Comparison of ENCODE assay signal across 19 cellular contexts in the genomic region with DNA sequence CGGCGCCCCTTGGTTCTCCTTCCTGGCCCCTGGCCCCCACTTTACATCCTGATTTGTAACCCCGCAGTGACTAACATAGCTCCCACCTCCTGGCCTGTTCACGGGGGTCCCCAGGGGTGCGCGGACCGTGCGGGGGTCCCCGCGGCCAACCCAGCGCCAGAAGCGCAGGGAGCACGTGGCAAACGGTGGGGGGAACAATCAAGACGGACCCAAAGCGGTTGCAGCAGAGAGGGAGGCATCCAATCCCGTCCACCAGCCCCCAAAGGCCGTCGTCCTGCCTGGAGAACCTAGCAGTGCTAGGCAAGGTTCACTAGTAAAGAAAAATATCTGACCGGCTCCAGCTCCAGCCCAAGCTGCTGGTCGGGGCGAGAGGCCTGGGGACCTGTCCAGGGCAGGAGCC.
DNase-seq lines count a peak whose midpoint lies in the region; ATAC-seq and TF ChIP-seq lines count a peak whose summit lies in the region.
"Had no signal": no experiment of that assay in that cellular context is flagged by ENCODE, and none has a peak within 500 bp of the region (broad histone marks: within the 10 kb centered on the region; RNA-seq: fewer than 3 reads in every experiment).

No MANE protein-coding gene starts in this region.

- no peaks in the 10 kb centered on the region for H3K79me2 ChIP-seq in mesendoderm (ENCODE audit: control insufficient read depth, insufficient read depth, low read length)

- DNase-seq in H7 (peak; percentile 49), coronary artery (ENCODE audit: low spot score) (no peak), mesendoderm (peak; percentile 28), testis (no peak), DMS53 treated with DMSO at 0.1 percent for 48 hours (lab: John Stamatoyannopoulos, UW; ENCODE audit: unreplicated experiment) (no peak), GDM1 (lab: John Stamatoyannopoulos, UW) (no peak)
- DNase-seq in activated naive CD4-positive, alpha-beta T cell treated with anti-CD3 and anti-CD28 coated beads, Interleukin-2, amount 50 U/mL, for 72 hours (ENCODE audit: low spot score in 2 of 2) = no peak
- DNase-seq: activated effector memory CD4-positive, alpha-beta T cell treated with anti-CD3 and anti-CD28 coated beads, Interleukin-2, amount 50 U/mL, for 16 hours; HFFc6; NCI-H146; NCI-H2227 treated with DMSO at 0.1 percent for 48 hours; right lobe of liver; stimulated activated naive CD4-positive, alpha-beta T cell; T1000 had no signal

- no peak overlapping the region for H3K27ac Mint-ChIP-seq in activated naive CD4-positive, alpha-beta T cell treated with anti-CD3 and anti-CD28 coated beads, Interleukin-2, amount 50 U/mL, for 72 hours
- H3K27ac Mint-ChIP-seq: HFFc6 had no signal

- no peaks in the 10 kb centered on the region for H3K27me3 ChIP-seq in H7 (ENCODE audit: control insufficient read depth, insufficient read depth, low read length)
- H3K27me3 ChIP-seq in mesendoderm (ENCODE audit: insufficient read depth, low read length, poor library complexity) = no peaks in the 10 kb centered on the region
- no peaks in the 10 kb centered on the region for H3K27me3 ChIP-seq in testis
- H3K27me3 ChIP-seq: adrenal gland, cardiac muscle cell, left lung, right lobe of liver had no signal

- H3K27ac ChIP-seq in coronary artery (no peak overlapping the region), mesendoderm (ENCODE audit: low read depth, low read length) (no peak overlapping the region), testis (peak overlapping the region in 1 of 2 donors; percentile 50)
- H3K27ac ChIP-seq: cardiac muscle cell, left lung, right lobe of liver, SK-N-MC had no signal

- no peak overlapping the region for H3K4me2 ChIP-seq in mesendoderm (ENCODE audit: low read length)

- H2BK120ac ChIP-seq in mesendoderm (ENCODE audit: low read depth, low read length) = no peak overlapping the region

- H3K4me3 ChIP-seq in H7 (ENCODE audit: insufficient read depth, low read depth, low read length) = no peak overlapping the region
- H3K4me3 ChIP-seq in coronary artery = peak overlapping the region; percentile 44
- no peak overlapping the region for H3K4me3 ChIP-seq in mesendoderm (ENCODE audit: low read length)
- H3K4me3 ChIP-seq in testis = peak overlapping the region; percentile 16 to 52
- H3K4me3 ChIP-seq: cardiac muscle cell, left lung, right lobe of liver, SK-N-MC had no signal

- peak overlapping the region; percentile 15 for H3K18ac ChIP-seq in mesendoderm (ENCODE audit: low read length)

- H3K9me3 ChIP-seq in testis = no peaks in the 10 kb centered on the region
- H3K9me3 ChIP-seq: adrenal gland, right lobe of liver had no signal

- H3K36me3 Mint-ChIP-seq in activated naive CD4-positive, alpha-beta T cell treated with anti-CD3 and anti-CD28 coated beads, Interleukin-2, amount 50 U/mL, for 72 hours = peaks cover 16 to 21% of the 10 kb centered on the region in 2 donors

- H3K9me3 Mint-ChIP-seq in activated naive CD4-positive, alpha-beta T cell treated with anti-CD3 and anti-CD28 coated beads, Interleukin-2, amount 50 U/mL, for 72 hours = peaks cover 0 to 7% of the 10 kb centered on the region in 2 donors
- H3K9me3 Mint-ChIP-seq: HFFc6 had no signal

- H3K23ac ChIP-seq in mesendoderm (ENCODE audit: low read length) = no peak overlapping the region

- WGBS in mesendoderm (ENCODE audit: extremely low coverage, insufficient coverage, low lambda C conversion rate) = no CpG with 5 or more reads among the region's 22 CpGs
- WGBS in testis, 2 donors = 35 to 46% methylated on average over 7 to 20 of the region's 22 CpGs

- H3K4ac ChIP-seq in mesendoderm (ENCODE audit: low read depth, low read length) = peak overlapping the region; percentile 22

- no peak overlapping the region for H2BK15ac ChIP-seq in mesendoderm (replicated peaks; ENCODE audit: low read depth)

- peak overlapping the region; percentile 86 for H3K56ac ChIP-seq in mesendoderm (ENCODE audit: low read length)

- no peak for ATAC-seq in activated naive CD4-positive, alpha-beta T cell treated with anti-CD3 and anti-CD28 coated beads, Interleukin-2, amount 50 U/mL, for 72 hours
- ATAC-seq: activated CD4-positive, CD25-positive, alpha-beta regulatory T cell treated with anti-CD3 and anti-CD28 coated beads, Interleukin-2, amount 50 U/mL, for 24 hours had no signal

- H2AK5ac ChIP-seq in mesendoderm (ENCODE audit: low read length) = no peak overlapping the region

- peaks cover 2% of the 10 kb centered on the region for H3K4me1 ChIP-seq in mesendoderm (ENCODE audit: control insufficient read depth, low read depth, low read length)
- H3K4me1 ChIP-seq in testis = no peaks in the 10 kb centered on the region
- H3K4me1 ChIP-seq: right lobe of liver had no signal

- no peak overlapping the region for H4K5ac ChIP-seq in mesendoderm (ENCODE audit: low read length)

- intact Hi-C loops in testis (cut with DNase I; ENCODE audit: low total_unique reads) = no loop called here

- H3K36me3 ChIP-seq in H7 (replicated peaks; ENCODE audit: control insufficient read depth, insufficient read depth, low read length) (no peaks in the 10 kb centered on the region), mesendoderm (ENCODE audit: control insufficient read depth, insufficient read depth, low read length) (no peaks in the 10 kb centered on the region), testis (ENCODE audit: low read depth, missing control alignments) (no peaks in the 10 kb centered on the region)
- H3K36me3 ChIP-seq: adrenal gland, cardiac muscle cell, left lung, right lobe of liver had no signal

- H4K8ac ChIP-seq in mesendoderm (ENCODE audit: low read depth, low read length) = no peak overlapping the region

- H3K79me1 ChIP-seq in mesendoderm (ENCODE audit: low read length) = no peaks in the 10 kb centered on the region

- TF ChIP-seq CTCF in coronary artery (IDR thresholded peaks at IDR 0.05) (no peak), testis (IDR thresholded peaks at IDR 0.05) (no peak)

- no peak for TF ChIP-seq POLR2A in testis (IDR thresholded peaks at IDR 0.05)

- peak overlapping the region; percentile 35 for H3K9ac ChIP-seq in mesendoderm (ENCODE audit: low read length)

- H2BK5ac ChIP-seq in mesendoderm (ENCODE audit: low read length) = no peak overlapping the region

Comparison
In these comparisons a context has a peak if more than half of its experiments do, and no peak if none do; other contexts are left out.
1. DNase-seq: peak in H7 (single experiment) and mesendoderm (single experiment); none in coronary artery (single experiment), testis (single experiment), DMS53 treated with DMSO at 0.1 percent for 48 hours (single experiment), activated naive CD4-positive, alpha-beta T cell treated with anti-CD3 and anti-CD28 coated beads, Interleukin-2, amount 50 U/mL, for 72 hours (0 of 2) and GDM1 (single experiment).
2. H3K4me3 ChIP-seq: peak in coronary artery (single experiment) and testis (2 of 2); none in H7 (single experiment) and mesendoderm (single experiment).